Comparison of ENCODE assay signal across 9 cellular contexts in genomic region chr17:76493505-76494167, GRCh38. TPM values are rescaled to one million over a fixed set of nuclear protein-coding genes. Genes with fewer than 3 reads are reported as not detected.
DNase-seq lines count a peak whose midpoint lies in the region; ATAC-seq and TF ChIP-seq lines count a peak whose summit lies in the region.
"Had no signal": no experiment of that assay in that cellular context is flagged by ENCODE, and none has a peak within 500 bp of the region (broad histone marks: within the 10 kb centered on the region; RNA-seq: fewer than 3 reads in every experiment).

No MANE protein-coding gene starts in this region.

- H3K27me3 Mint-ChIP-seq in activated T-cell treated with anti-CD3 and anti-CD28 coated beads, Interleukin-2, amount 50 U/mL, for 4 hours (ENCODE audit: low read depth), result no peaks in the 10 kb centered on the region

- H3K27me3 ChIP-seq in heart right ventricle (no peaks in the 10 kb centered on the region), right lobe of liver (no peaks in the 10 kb centered on the region), uterus (no peaks in the 10 kb centered on the region)

- peak overlapping the region; percentile 78 for H3K4me3 Mint-ChIP-seq in activated T-cell treated with anti-CD3 and anti-CD28 coated beads, Interleukin-2, amount 50 U/mL, for 4 hours

- no peaks in the 10 kb centered on the region for H3K9me3 Mint-ChIP-seq in activated T-cell treated with anti-CD3 and anti-CD28 coated beads, Interleukin-2, amount 50 U/mL, for 4 hours

- WGBS in heart right ventricle, 2 donors, result 73 to 82% methylated on average over 21 of the region's 21 CpGs
- 57% methylated on average over 9 of the region's 21 CpGs for WGBS in right lobe of liver (ENCODE audit: insufficient coverage, low coverage, low lambda C conversion rate, missing lambda C conversion rate)

- H3K9me3 ChIP-seq in heart right ventricle, result no peaks in the 10 kb centered on the region
- no peaks in the 10 kb centered on the region for H3K9me3 ChIP-seq in right lobe of liver
- H3K9me3 ChIP-seq in uterus, result no peaks in the 10 kb centered on the region

- H3K36me3 ChIP-seq in heart right ventricle (no peaks in the 10 kb centered on the region), right lobe of liver (no peaks in the 10 kb centered on the region), uterus (no peaks in the 10 kb centered on the region)

- TF ChIP-seq CTCF in heart right ventricle (IDR thresholded peaks at IDR 0.05), result no peak
- no peak for TF ChIP-seq CTCF in right lobe of liver (IDR thresholded peaks at IDR 0.05)
- no peak for TF ChIP-seq CTCF in uterus (IDR thresholded peaks at IDR 0.05)

- intact Hi-C loops in heart right ventricle (cut with DNase I), result no loop called here
- intact Hi-C loops in Right ventricle myocardium inferior (cut with DNase I), result no loop called here
- intact Hi-C loops in right lobe of liver (cut with DNase I), result no loop called here
- intact Hi-C loops in uterus (cut with DNase I; ENCODE audit: low total_unique reads), result no loop called here

- H3K4me3 ChIP-seq in heart right ventricle (peak overlapping the region in 6 of 10 donors; percentile 2 to 37 (median 22)), right lobe of liver (peak overlapping the region in 1 of 3 donors; percentile 9), uterus (no peak overlapping the region)

- peaks cover 20 to 99% (median 56%) of the 10 kb centered on the region in 9 donors for H3K4me1 ChIP-seq in heart right ventricle
- peaks cover 0 to 11% (median 2%) of the 10 kb centered on the region in 4 donors for H3K4me1 ChIP-seq in right lobe of liver
- peaks cover 0 to 4% of the 10 kb centered on the region in 2 donors for H3K4me1 ChIP-seq in uterus

- TF ChIP-seq POLR2A in right lobe of liver (IDR thresholded peaks at IDR 0.05) (no peak), uterus (IDR thresholded peaks at IDR 0.05) (no peak)

- no peaks in the 10 kb centered on the region for H3K36me3 Mint-ChIP-seq in activated T-cell treated with anti-CD3 and anti-CD28 coated beads, Interleukin-2, amount 50 U/mL, for 4 hours (ENCODE audit: insufficient read depth)

- ATAC-seq in heart right ventricle, result no peak
- no peak for ATAC-seq in Right ventricle myocardium inferior
- ATAC-seq in activated T-cell treated with anti-CD3 and anti-CD28 coated beads, Interleukin-2, amount 50 U/mL, for 4 hours, result peak; percentile 16 to 22
- ATAC-seq in right lobe of liver, result no peak
- ATAC-seq in GM21367 (IDR thresholded peaks at IDR 0.05; ENCODE audit: unreplicated experiment), result no peak

- peak in 1 of 2 donors; percentile 24 for DNase-seq in heart right ventricle
- DNase-seq in Right ventricle myocardium inferior (ENCODE audit: missing footprints), result no peak
- DNase-seq in activated T-cell treated with anti-CD3 and anti-CD28 coated beads, Interleukin-2, amount 50 U/mL, for 4 hours, result no peak
- DNase-seq in right lobe of liver, result no peak
- DNase-seq in uterus, result no peak
- no peak for DNase-seq in NCI-H226
- DNase-seq in cerebellar cortex (ENCODE audit: low spot score), result no peak

- H3K4me1 Mint-ChIP-seq in activated T-cell treated with anti-CD3 and anti-CD28 coated beads, Interleukin-2, amount 50 U/mL, for 4 hours (ENCODE audit: low read depth), result peaks cover 70% of the 10 kb centered on the region

- H3K27ac ChIP-seq in heart right ventricle (peak overlapping the region; percentile 69 to 96 (median 76)), right lobe of liver (peak overlapping the region; percentile 25 to 87 (median 60)), uterus (peak overlapping the region; percentile 47 to 49)

RNA-seq across cellular contexts. Expression of gene RHBDF2, which starts 7.6 kb away (rescaled TPM):
- 10 to 100 TPM in 4 of 10 donors, 1 to 10 TPM in 6; 6.5 to 33.1 (median 7.7) TPM for total RNA-seq in heart right ventricle
- 10 to 100 TPM; 13.5 to 27.0 TPM for polyA plus RNA-seq in heart right ventricle
- 17.9 TPM for total RNA-seq in Right ventricle myocardium inferior
- total RNA-seq in activated T-cell treated with anti-CD3 and anti-CD28 coated beads, Interleukin-2, amount 50 U/mL, for 4 hours, result 10 to 100 TPM; 29.5 to 37.0 (median 34.3) TPM
- total RNA-seq in right lobe of liver, result 10 to 100 TPM in 3 of 6 experiments, 1 to 10 TPM in 3; 7.1 to 18.6 (median 11.0) TPM
- total RNA-seq in uterus, result 10 to 100 TPM in 2 of 4 donors, 1 to 10 TPM in 2; 3.8 to 26.1 (median 8.4) TPM

RNA-seq across cellular contexts. Expression of gene AANAT, which starts 26.2 kb away (rescaled TPM):
- total RNA-seq in heart right ventricle, result under 1 TPM in 1 of 10 donors, not detected in 9; 0.98 TPM
- under 1 TPM in 1 of 2 donors, not detected in 1; 0.73 TPM for polyA plus RNA-seq in heart right ventricle
- total RNA-seq in Right ventricle myocardium inferior, result not detected
- total RNA-seq in activated T-cell treated with anti-CD3 and anti-CD28 coated beads, Interleukin-2, amount 50 U/mL, for 4 hours, result not detected
- total RNA-seq in right lobe of liver, result not detected
- not detected for total RNA-seq in uterus
- total RNA-seq: mucosa of gallbladder had no signal

RNA-seq across cellular contexts. Expression of gene UBE2O, which starts 40.7 kb away (rescaled TPM):
- total RNA-seq in heart right ventricle (10 to 100 TPM; 31.0 to 39.0 (median 36.9) TPM), Right ventricle myocardium inferior (35.4 TPM), right lobe of liver (10 to 100 TPM in 5 of 6 experiments, 1 to 10 TPM in 1; 10.0 to 12.9 (median 12.0) TPM), uterus (10 to 100 TPM in 2 of 4 donors, 1 to 10 TPM in 2; 5.0 to 31.5 (median 17.9) TPM)
- polyA plus RNA-seq in heart right ventricle, result 10 to 100 TPM in 1 of 2 donors, 1 to 10 TPM in 1; 9.1 to 22.5 TPM
- 10 to 100 TPM; 43.2 to 45.1 (median 45.0) TPM for total RNA-seq in activated T-cell treated with anti-CD3 and anti-CD28 coated beads, Interleukin-2, amount 50 U/mL, for 4 hours

RNA-seq across cellular contexts. Expression of gene CYGB, which starts 43.9 kb away (rescaled TPM):
- total RNA-seq in heart right ventricle (10 to 100 TPM in 9 of 10 donors, 1 to 10 TPM in 1; 9.3 to 50.5 (median 17.9) TPM), Right ventricle myocardium inferior (38.2 TPM), right lobe of liver (1 to 10 TPM; 1.8 to 4.1 (median 3.1) TPM), uterus (10 to 100 TPM in 2 of 4 donors, 1 to 10 TPM in 2; 7.8 to 33.2 (median 19.8) TPM)
- 10 to 100 TPM; 36.0 to 57.7 TPM for polyA plus RNA-seq in heart right ventricle
- total RNA-seq in activated T-cell treated with anti-CD3 and anti-CD28 coated beads, Interleukin-2, amount 50 U/mL, for 4 hours, result not detected

RNA-seq across cellular contexts. Expression of gene PRCD, which starts 46.2 kb away (rescaled TPM):
- total RNA-seq in heart right ventricle, result 1 to 10 TPM; 1.5 to 5.4 (median 2.4) TPM
- polyA plus RNA-seq in heart right ventricle, result 10 to 100 TPM in 1 of 2 donors, 1 to 10 TPM in 1; 3.7 to 17.3 TPM
- 3.4 TPM for total RNA-seq in Right ventricle myocardium inferior
- not detected for total RNA-seq in activated T-cell treated with anti-CD3 and anti-CD28 coated beads, Interleukin-2, amount 50 U/mL, for 4 hours
- total RNA-seq in right lobe of liver, result 1 to 10 TPM in 1 of 6 experiments, under 1 TPM in 2, not detected in 3; 0.12 to 1.3 (median 0.22) TPM
- 10 to 100 TPM in 1 of 4 donors, under 1 TPM in 2, not detected in 1; 0.26 to 13.4 (median 0.69) TPM for total RNA-seq in uterus

Comparison
In these comparisons a context has a peak if more than half of its experiments do, and no peak if none do; other contexts are left out.
1. ATAC-seq: peak in activated T-cell treated with anti-CD3 and anti-CD28 coated beads, Interleukin-2, amount 50 U/mL, for 4 hours (2 of 2); none in heart right ventricle (0 of 8), Right ventricle myocardium inferior (single experiment), right lobe of liver (0 of 4) and GM21367 (single experiment).
2. H3K4me3 ChIP-seq: peak in heart right ventricle (6 of 10); none in uterus (0 of 2).
3. Peak in every context shown above with its lines, with median percentiles within 50 percentile points of each other: H3K27ac ChIP-seq.